Comparison of ENCODE assay signal across 8 cellular contexts in the genomic region with DNA sequence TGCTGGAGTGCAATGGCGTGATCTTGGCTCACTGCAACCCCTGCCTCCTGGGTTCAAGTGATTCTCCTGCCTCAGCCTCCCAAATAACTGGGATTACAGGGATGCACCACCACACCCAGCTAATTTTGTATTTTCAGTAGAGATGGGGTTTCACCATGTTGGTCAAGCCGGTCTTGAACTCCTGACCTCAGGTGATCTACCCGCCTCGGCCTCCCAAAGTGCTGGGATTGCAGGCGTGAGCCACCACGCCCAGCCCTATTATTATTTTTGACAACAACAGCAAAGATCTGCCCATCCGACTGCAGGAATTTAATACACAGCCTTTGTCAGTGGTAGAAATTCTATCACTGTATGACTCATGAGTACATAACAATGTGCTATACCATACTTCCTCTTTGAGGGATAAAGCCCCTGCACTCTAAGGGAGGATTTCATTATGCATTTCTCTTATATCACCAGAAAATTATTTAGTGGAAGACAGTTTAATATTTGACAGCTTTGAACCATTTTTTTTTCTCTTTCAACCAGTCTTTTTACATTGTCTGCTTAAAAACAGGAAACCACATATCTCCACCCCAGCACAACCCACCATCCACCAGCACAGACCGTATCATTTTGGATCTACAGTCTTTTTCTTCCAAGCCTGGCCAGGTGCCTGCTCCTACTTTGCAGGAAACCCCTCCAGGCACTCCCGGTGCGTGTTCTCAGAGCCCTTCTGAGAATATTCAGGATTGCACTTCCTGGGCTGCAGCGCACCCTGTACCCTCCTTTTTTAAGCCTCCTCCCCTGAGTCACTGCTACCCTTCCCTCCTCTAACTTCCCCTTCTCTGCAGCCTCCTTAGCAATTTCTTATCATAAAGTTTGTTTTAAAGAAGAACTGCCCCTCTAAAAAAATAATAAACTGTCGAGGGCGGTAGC. TPM values are rescaled to one million over a fixed set of nuclear protein-coding genes. Genes with fewer than 3 reads are reported as not detected.
DNase-seq lines count a peak whose midpoint lies in the region; ATAC-seq and TF ChIP-seq lines count a peak whose summit lies in the region.

No MANE protein-coding gene starts in this region.

- no peaks in the 10 kb centered on the region for H3K27me3 ChIP-seq in gastrocnemius medialis

- no peaks in the 10 kb centered on the region for H3K36me3 ChIP-seq in gastrocnemius medialis

- H3K4me1 ChIP-seq in gastrocnemius medialis, result no peaks in the 10 kb centered on the region

- DNase-seq in ELF-1 (ENCODE audit: low read depth, low spot score) (peak; percentile 32), HT1080 (ENCODE audit: low read depth) (peak; percentile 81), foreskin melanocyte (peak; percentile 13), gastrocnemius medialis (no peak), NCI-H2171 (lab: John Stamatoyannopoulos, UW) (no peak), NCI-H1694 treated with DMSO at 0.1 percent for 48 hours (lab: John Stamatoyannopoulos, UW) (no peak)
- DNase-seq in activated CD4-positive, alpha-beta T cell treated with anti-CD3 and anti-CD28 coated beads, Interleukin-2, amount 50 U/mL, for 1 hour, result peak; percentile 39

- H3K9me3 ChIP-seq in gastrocnemius medialis, result no peaks in the 10 kb centered on the region

- ATAC-seq in GM21529 (IDR thresholded peaks at IDR 0.05; ENCODE audit: unreplicated experiment), result peak; percentile 35
- peak; percentile 19 to 21 for ATAC-seq in gastrocnemius medialis

- in situ Hi-C loops in gastrocnemius medialis (cut with MboI; ENCODE audit: low sequenced_read_pairs in 4 of 4), result no loop called here

- no peak for TF ChIP-seq POLR2A in gastrocnemius medialis (IDR thresholded peaks at IDR 0.05)

- TF ChIP-seq CTCF in gastrocnemius medialis (IDR thresholded peaks at IDR 0.05 in 4 of 5, conservative IDR thresholded peaks at IDR 0.05 in 1 of 5), result no peak

- H3K4me3 ChIP-seq in gastrocnemius medialis, result peak overlapping the region; percentile 36 to 51 (median 44)

- intact Hi-C loops in gastrocnemius medialis (cut with DNase I; ENCODE audit: low total_unique reads), result no loop called here

- peak overlapping the region; percentile 66 to 72 (median 69) for H3K27ac ChIP-seq in gastrocnemius medialis

RNA-seq across cellular contexts. Expression of a gene that starts 0.6 kb away (rescaled TPM):
- total RNA-seq in HT1080 (2014; rRNA removed; shearing (Covaris generic)), result 140 and 167 TPM in 2 replicates
- polyA plus RNA-seq in HT1080 (2015; cell fraction: cytosol; rRNA removed), result 119 and 121 TPM in 2 replicates
- polyA plus RNA-seq in HT1080 (2015; cell fraction: nucleus; rRNA removed), result 54.1 and 70.9 TPM in 2 replicates
- total RNA-seq in gastrocnemius medialis, result 10 to 100 TPM; 20.6 to 88.6 (median 44.0) TPM

RNA-seq across cellular contexts. Expression of a gene that starts 12.0 kb away (rescaled TPM):
- total RNA-seq in HT1080 (2014; rRNA removed; shearing (Covaris generic)), result not detected in 2 replicates
- polyA plus RNA-seq in HT1080 (2015; cell fraction: cytosol; rRNA removed), result not detected in 2 replicates
- polyA plus RNA-seq in HT1080 (2015; cell fraction: nucleus; rRNA removed), result not detected in 2 replicates
- total RNA-seq in gastrocnemius medialis, result not detected

RNA-seq across cellular contexts. Expression of a gene that starts 22.5 kb away (rescaled TPM):
- 0.03 TPM in 1 of 2 replicates, not detected in the other for total RNA-seq in HT1080 (2014; rRNA removed; shearing (Covaris generic))
- polyA plus RNA-seq in HT1080 (2015; cell fraction: cytosol; rRNA removed), result 0.11 TPM in 1 of 2 replicates, not detected in the other
- polyA plus RNA-seq in HT1080 (2015; cell fraction: nucleus; rRNA removed), result not detected in 2 replicates
- total RNA-seq in gastrocnemius medialis, result under 1 TPM in 1 of 4 donors, not detected in 3; 0.42 TPM

Comparison
In these comparisons a context has a peak if more than half of its experiments do, and no peak if none do; other contexts are left out.
1. DNase-seq: peak in ELF-1 (single experiment), HT1080 (single experiment), activated CD4-positive, alpha-beta T cell treated with anti-CD3 and anti-CD28 coated beads, Interleukin-2, amount 50 U/mL, for 1 hour (single experiment) and foreskin melanocyte (single experiment); none in gastrocnemius medialis (0 of 2), NCI-H2171 (single experiment) and NCI-H1694 treated with DMSO at 0.1 percent for 48 hours (single experiment).